Comparison of ENCODE assay signal across 8 cellular contexts in genomic region chr1:213051127-213051880, GRCh38. TPM values are rescaled to one million over a fixed set of nuclear protein-coding genes. Genes with fewer than 3 reads are reported as not detected.
A peak's percentile ranks its signal among the peaks of the same experiment; 100 is the strongest.
DNase-seq lines count a peak whose midpoint lies in the region; TF ChIP-seq lines count a peak whose summit lies in the region.

RPS6KC1 (plus strand) TSS chr1:213051241; CDS start chr1:213051405, 164 bp downstream.

- H3K27ac ChIP-seq in stomach, result peak within 1 kb of the TSS; percentile 78 to 86 (median 84)

- peaks cover 14% of the 10 kb centered on the region for H3K36me3 Mint-ChIP-seq in neural crest cell (ENCODE audit: low read depth)

- no peak for TF ChIP-seq POLR2A in stomach (IDR thresholded peaks at IDR 0.05)

- no peaks in the 10 kb centered on the region for H3K36me3 ChIP-seq in stomach

- H3K27ac Mint-ChIP-seq in neural crest cell (ENCODE audit: unreplicated experiment), result peak within 1 kb of the TSS; percentile 90

- H3K27me3 Mint-ChIP-seq in neural crest cell (ENCODE audit: low read depth), result peaks cover 7% of the 10 kb centered on the region

- peaks cover 29% of the 10 kb centered on the region for H3K4me1 Mint-ChIP-seq in neural crest cell

- peak within 1 kb of the TSS; percentile 93 for H3K4me3 Mint-ChIP-seq in neural crest cell

- peaks cover 0 to 15% (median 0%) of the 10 kb centered on the region in 3 donors for H3K27me3 ChIP-seq in stomach

- 0 to 1% (median 0%) methylated on average over 14 to 42 of the region's 42 CpGs for WGBS in stomach, 5 donors

- no peak for TF ChIP-seq EP300 in stomach (IDR thresholded peaks at IDR 0.05)

- H3K4me3 ChIP-seq in LNCaP clone FGC (ENCODE audit: low read depth, low read length) (peak within 1 kb of the TSS; percentile 73), fibroblast of villous mesenchyme (ENCODE audit: low read depth, low read length) (peak within 1 kb of the TSS; percentile 82), stomach (peak within 1 kb of the TSS; percentile 87 to 95 (median 91))

- no peaks in the 10 kb centered on the region for H3K9me3 ChIP-seq in stomach

- intact Hi-C loops in stomach (cut with DNase I; ENCODE audit: low total_unique reads), result no loop called here

- no peak for TF ChIP-seq CTCF in LNCaP clone FGC (IDR thresholded peaks at IDR 0.05; ENCODE audit: control insufficient read depth, extremely low read depth, insufficient read depth)
- no peak for TF ChIP-seq CTCF in fibroblast of villous mesenchyme (IDR thresholded peaks at IDR 0.05; ENCODE audit: insufficient read depth, low read depth, low read length)
- TF ChIP-seq CTCF in neural crest cell (conservative IDR thresholded peaks at IDR 0.05), result peak; percentile 27
- TF ChIP-seq CTCF in stomach (IDR thresholded peaks at IDR 0.05), result peak in 1 of 7 experiments; percentile 22

- H3K4me1 ChIP-seq in stomach, result peaks cover 11 to 33% (median 24%) of the 10 kb centered on the region in 4 donors

- DNase-seq in ELR (ENCODE audit: low read depth) (peak; percentile 89), H4 (ENCODE audit: low spot score) (peak; percentile 76), LNCaP clone FGC (ENCODE audit: low read depth) (peak; percentile 46), SHP77 (lab: John Stamatoyannopoulos, UW) (peak; percentile 76 to 85), fibroblast of villous mesenchyme (ENCODE audit: low read depth) (peak; percentile 78), neural crest cell (ENCODE audit: low read depth, low spot score) (peak; percentile 68), stomach (peak; percentile 88)
- DNase-seq in activated effector memory CD4-positive, alpha-beta T cell treated with anti-CD3 and anti-CD28 coated beads, Interleukin-2, amount 50 U/mL, for 16 hours, result peak; percentile 94

- peaks cover 14% of the 10 kb centered on the region for H3K9me3 Mint-ChIP-seq in neural crest cell

RNA-seq across cellular contexts. Expression of gene RPS6KC1, which starts in this region (rescaled TPM):
- 11.4 and 16.6 TPM in 2 replicates for total RNA-seq in H4 (2014; rRNA removed; shearing (Covaris generic))
- 37.7 and 41.5 TPM in 2 replicates for total RNA-seq in fibroblast of villous mesenchyme
- total RNA-seq in neural crest cell, result 16.7 and 19.2 TPM in 2 replicates
- total RNA-seq in stomach, result 100 to 1,000 TPM in 1 of 5 donors, 10 to 100 TPM in 3, 1 to 10 TPM in 1; 3.8 to 137 (median 24.5) TPM
- polyA plus RNA-seq in stomach, result 1 to 10 TPM; 4.0 to 6.1 (median 5.3) TPM

Comparison
In these comparisons a context has a peak if more than half of its experiments do, and no peak if none do; other contexts are left out.
1. Peak in every context shown above with its lines: DNase-seq, H3K4me3 ChIP-seq and H3K27ac ChIP-seq.